19 cellular contexts compared by ENCODE assay signal in the genomic region with DNA sequence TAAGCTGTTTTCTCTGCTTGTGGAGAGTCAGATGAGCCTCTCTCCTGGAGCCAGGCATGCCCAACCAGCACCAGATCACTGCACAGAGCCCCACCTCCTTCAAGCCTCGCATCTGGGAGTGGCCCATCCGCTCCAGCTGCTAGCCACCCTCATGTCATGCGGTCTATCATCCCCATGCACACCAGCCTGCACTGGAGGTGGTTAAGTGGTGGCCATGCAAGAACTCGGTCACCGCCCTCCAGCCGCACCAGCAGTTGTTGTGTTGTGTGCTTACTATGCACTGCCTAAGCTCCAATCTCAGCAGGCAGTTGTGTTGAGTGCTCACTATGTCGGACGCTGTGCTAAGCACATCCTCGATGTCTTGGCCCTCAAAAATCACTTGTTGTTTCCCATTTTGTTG.
DNase-seq lines count a peak whose midpoint lies in the region; ATAC-seq and TF ChIP-seq lines count a peak whose summit lies in the region.
"Had no signal": no experiment of that assay in that cellular context is flagged by ENCODE, and none has a peak within 500 bp of the region (broad histone marks: within the 10 kb centered on the region; RNA-seq: fewer than 3 reads in every experiment).

No MANE protein-coding gene starts in this region.

- no peak overlapping the region for H3K4me3 Mint-ChIP-seq in stimulated activated naive CD8-positive, alpha-beta T cell treated with anti-CD3 and anti-CD28 coated beads, Interleukin-15, amount 100 ng/mL, for 72 hours
- H3K4me3 Mint-ChIP-seq in H9 (no peak overlapping the region), chondrocyte (ENCODE audit: unreplicated experiment) (no peak overlapping the region)
- H3K4me3 Mint-ChIP-seq: CD4-positive, alpha-beta T cell; IgD-negative memory B cell had no signal

- H4K12ac ChIP-seq in trophoblast cell (ENCODE audit: low read depth, low read length) = no peak overlapping the region

- H3K18ac ChIP-seq in H9 (ENCODE audit: insufficient read length, low read depth, low read length) (no peak overlapping the region), trophoblast cell (ENCODE audit: low read length) (no peak overlapping the region)

- H3K9me3 Mint-ChIP-seq in stimulated activated naive CD8-positive, alpha-beta T cell treated with anti-CD3 and anti-CD28 coated beads, Interleukin-15, amount 100 ng/mL, for 72 hours = no peaks in the 10 kb centered on the region
- H3K9me3 Mint-ChIP-seq in H9 (no peaks in the 10 kb centered on the region), chondrocyte (ENCODE audit: low read depth) (no peaks in the 10 kb centered on the region)
- H3K9me3 Mint-ChIP-seq: CD4-positive, alpha-beta T cell; IgD-negative memory B cell had no signal

- H2BK5ac ChIP-seq in H9 (ENCODE audit: insufficient read length, low read length) (no peak overlapping the region), trophoblast cell (ENCODE audit: low read depth, low read length, poor library complexity) (no peak overlapping the region)

- no peaks in the 10 kb centered on the region for H4K20me1 ChIP-seq in H9 (ENCODE audit: control insufficient read depth, insufficient read depth, insufficient read length)

- H2AFZ ChIP-seq in H9 (ENCODE audit: low read length) = no peak overlapping the region
- H2AFZ ChIP-seq in trophoblast cell (ENCODE audit: insufficient read depth, low read length, poor library complexity) = no peak overlapping the region

- no peak for TF ChIP-seq CTCF in H9 (conservative IDR thresholded peaks at IDR 0.05)
- TF ChIP-seq CTCF in chondrocyte (IDR thresholded peaks at IDR 0.05) = no peak

- no peak overlapping the region for H2BK12ac ChIP-seq in H9 (ENCODE audit: insufficient read length, low read depth, low read length)
- H2BK12ac ChIP-seq in trophoblast cell (ENCODE audit: low read length) = no peak overlapping the region

- no peak for DNase-seq in stimulated activated naive CD8-positive, alpha-beta T cell treated with anti-CD3 and anti-CD28 coated beads, Interleukin-15, amount 100 ng/mL, for 72 hours
- no peak for DNase-seq in stimulated activated naive CD8-positive, alpha-beta T cell treated with anti-CD3 and anti-CD28 coated beads, Interleukin-15, Interleukin-2, amounts not matched to agents 100 U/mL and 50 U/mL, for 24 hours
- DNase-seq in H9 = no peak
- DNase-seq in chondrocyte (ENCODE audit: low spot score) = peak; percentile 64
- no peak for DNase-seq in trophoblast cell
- no peak for DNase-seq in NCI-H128 (lab: John Stamatoyannopoulos, UW; ENCODE audit: unreplicated experiment)
- DNase-seq: ACHN; BE2C; Caco-2; CD4-positive, alpha-beta T cell; GDM1; GOT3; H7; KBM-7 had no signal

- H2BK120ac ChIP-seq in H9 (ENCODE audit: low read depth, low read length, poor library complexity, severe bottlenecking) = no peak overlapping the region
- no peak overlapping the region for H2BK120ac ChIP-seq in trophoblast cell (ENCODE audit: insufficient read depth, low read length, poor library complexity)

- H2BK20ac ChIP-seq in H9 (ENCODE audit: low read depth, low read length, poor library complexity, severe bottlenecking) = no peak overlapping the region

- H3K36me3 Mint-ChIP-seq in H9 (ENCODE audit: insufficient read depth in 1 of 3, low read depth in 3 of 3) (no peaks in the 10 kb centered on the region; a peak in 1 of 7 replicates), chondrocyte (ENCODE audit: low read depth) (no peaks in the 10 kb centered on the region)
- H3K36me3 Mint-ChIP-seq: IgD-negative memory B cell had no signal

- no peaks in the 10 kb centered on the region for H3K79me1 ChIP-seq in H9 (ENCODE audit: insufficient read depth, low read depth, low read length, poor library complexity, severe bottlenecking)
- no peaks in the 10 kb centered on the region for H3K79me1 ChIP-seq in trophoblast cell (ENCODE audit: low read length)

- H3K27ac ChIP-seq in H9 (ENCODE audit: insufficient read length, low read depth, low read length) (no peak overlapping the region), trophoblast cell (ENCODE audit: low read depth, low read length) (no peak overlapping the region)
- H3K27ac ChIP-seq: C4-2B had no signal

- no peak overlapping the region for H2AK5ac ChIP-seq in H9 (ENCODE audit: insufficient read length, low read length)
- no peak overlapping the region for H2AK5ac ChIP-seq in trophoblast cell (ENCODE audit: low read length)

- H3K36me3 ChIP-seq in trophoblast cell (ENCODE audit: control insufficient read depth in 1 of 2, insufficient read depth in 2 of 2, low read length in 2 of 2) = no peaks in the 10 kb centered on the region
- H3K36me3 ChIP-seq: BE2C had no signal

- H3K4me1 Mint-ChIP-seq in stimulated activated naive CD8-positive, alpha-beta T cell treated with anti-CD3 and anti-CD28 coated beads, Interleukin-15, amount 100 ng/mL, for 72 hours = no peaks in the 10 kb centered on the region
- H3K4me1 Mint-ChIP-seq in H9 (no peaks in the 10 kb centered on the region), chondrocyte (ENCODE audit: low read depth) (peaks cover 10% of the 10 kb centered on the region)

- H4K8ac ChIP-seq in H9 (replicated peaks; ENCODE audit: insufficient read length, low read depth, low read length) = no peak overlapping the region
- H4K8ac ChIP-seq in trophoblast cell (ENCODE audit: low read depth, low read length) = no peak overlapping the region

- H4K91ac ChIP-seq in H9 (ENCODE audit: insufficient read length, low read depth, low read length) = no peak overlapping the region
- H4K91ac ChIP-seq in trophoblast cell (ENCODE audit: low read depth, low read length) = no peak overlapping the region

- H3K23ac ChIP-seq in H9 (ENCODE audit: insufficient read length, low read depth, low read length) = no peak overlapping the region
- peak overlapping the region; percentile 75 for H3K23ac ChIP-seq in trophoblast cell (ENCODE audit: low read length)

- no peak overlapping the region for H3K4ac ChIP-seq in H9 (ENCODE audit: low read depth, low read length)
- H3K4ac ChIP-seq in trophoblast cell (ENCODE audit: low read depth, low read length) = no peak overlapping the region

- peak; percentile 28 for ATAC-seq in stimulated activated naive CD8-positive, alpha-beta T cell treated with anti-CD3 and anti-CD28 coated beads, Interleukin-15, amount 100 ng/mL, for 72 hours
- ATAC-seq in stimulated activated naive CD8-positive, alpha-beta T cell treated with anti-CD3 and anti-CD28 coated beads, Interleukin-15, Interleukin-2, amounts not matched to agents 100 U/mL and 50 U/mL, for 24 hours = no peak
- ATAC-seq in GM21423 (IDR thresholded peaks at IDR 0.05; ENCODE audit: unreplicated experiment) (no peak), GM21576 (IDR thresholded peaks at IDR 0.05; ENCODE audit: unreplicated experiment) (no peak)
- ATAC-seq: HepG2 had no signal

- H3K4me1 ChIP-seq in H9 (ENCODE audit: insufficient read depth, low read length) (no peaks in the 10 kb centered on the region), trophoblast cell (ENCODE audit: control insufficient read depth in 1 of 2, insufficient read depth in 2 of 2, low read length in 2 of 2) (no peaks in the 10 kb centered on the region)
- H3K4me1 ChIP-seq: BE2C, Caco-2 had no signal

- no CpG with 5 or more reads among the region's 9 CpGs for WGBS in H9 (ENCODE audit: extremely low coverage, insufficient read length, low lambda C conversion rate)
- no CpG with 5 or more reads among the region's 9 CpGs for WGBS in trophoblast cell (ENCODE audit: extremely low coverage, insufficient coverage, insufficient read length)

- H2BK15ac ChIP-seq in H9 (ENCODE audit: low read depth, low read length) = no peak overlapping the region

- H3K27me3 ChIP-seq in H9 (ENCODE audit: insufficient read depth, low read length) = no peaks in the 10 kb centered on the region
- H3K27me3 ChIP-seq in trophoblast cell (ENCODE audit: insufficient read depth, low read length) = no peaks in the 10 kb centered on the region
- H3K27me3 ChIP-seq: BE2C had no signal

- H3K14ac ChIP-seq in H9 (ENCODE audit: insufficient read depth, low read length) (0 out of 2 replicates have a peak overlapping the region, but pooled peaks have one; percentile 56), trophoblast cell (ENCODE audit: low read length) (no peak overlapping the region)

- H3K9ac ChIP-seq in H9 (ENCODE audit: extremely low read depth, insufficient read length, low read length) = no peak overlapping the region
- H3K9ac ChIP-seq in trophoblast cell (ENCODE audit: low read length) = no peak overlapping the region

- no peak overlapping the region for H4K5ac ChIP-seq in H9 (ENCODE audit: insufficient read length, low read depth, low read length)

- H3T11ph ChIP-seq in H9 (ENCODE audit: low read length) = no peak overlapping the region

- no peak overlapping the region for H3K4me3 ChIP-seq in trophoblast cell (ENCODE audit: low read depth, low read length)

- H3K27ac Mint-ChIP-seq in stimulated activated naive CD8-positive, alpha-beta T cell treated with anti-CD3 and anti-CD28 coated beads, Interleukin-15, amount 100 ng/mL, for 72 hours = no peak overlapping the region
- H3K27ac Mint-ChIP-seq in H9 (no peak overlapping the region; a peak in 1 of 7 replicates), chondrocyte (ENCODE audit: unreplicated experiment) (no peak overlapping the region)
- H3K27ac Mint-ChIP-seq: CD4-positive, alpha-beta T cell; IgD-negative memory B cell had no signal

- H3K23me2 ChIP-seq in H9 (ENCODE audit: insufficient read length, low read depth, low read length, poor library complexity, severe bottlenecking) = peaks cover 5% of the 10 kb centered on the region

- H3K4me2 ChIP-seq in H9 (ENCODE audit: insufficient read depth, insufficient read length, low read length) (no peak overlapping the region), trophoblast cell (ENCODE audit: low read length) (no peak overlapping the region)

- 0 out of 2 replicates have a peak, but pooled peaks cover 2% of the 10 kb centered on the region for H3K79me2 ChIP-seq in H9 (ENCODE audit: insufficient read depth, low read length)
- H3K79me2 ChIP-seq in trophoblast cell (ENCODE audit: control insufficient read depth, insufficient read depth, low read length, poor library complexity) = no peaks in the 10 kb centered on the region

- no peak overlapping the region for H3K56ac ChIP-seq in H9 (ENCODE audit: insufficient read length, low read depth, low read length)

- no peaks in the 10 kb centered on the region for H3K9me3 ChIP-seq in H9 (ENCODE audit: control insufficient read depth, low read depth, low read length)
- H3K9me3 ChIP-seq in trophoblast cell (ENCODE audit: insufficient read depth, low read depth, low read length) = no peaks in the 10 kb centered on the region
- H3K9me3 ChIP-seq: BE2C, Caco-2 had no signal

- no peaks in the 10 kb centered on the region for H3K27me3 Mint-ChIP-seq in stimulated activated naive CD8-positive, alpha-beta T cell treated with anti-CD3 and anti-CD28 coated beads, Interleukin-15, amount 100 ng/mL, for 72 hours
- H3K27me3 Mint-ChIP-seq in H9 (ENCODE audit: low read depth) = peaks cover 2% of the 10 kb centered on the region; the same call in 1 of the 2 replicates
- no peaks in the 10 kb centered on the region for H3K27me3 Mint-ChIP-seq in chondrocyte (ENCODE audit: low read depth)
